Comparison of ENCODE assay signal across 29 cellular contexts in genomic region chr20:62163986-62164762, GRCh38. TPM values are rescaled to one million over a fixed set of nuclear protein-coding genes. Genes with fewer than 3 reads are reported as not detected.
"Had no signal": no experiment of that assay in that cellular context is flagged by ENCODE, and none has a peak within 500 bp of the region (broad histone marks: within the 10 kb centered on the region; RNA-seq: fewer than 3 reads in every experiment).

No MANE protein-coding gene starts in this region.

- H3K27me3 ChIP-seq: brain microvascular endothelial cell, cardiac muscle cell, Peyer's patch had no signal

- H3K9me3 ChIP-seq: Peyer's patch had no signal

- H3K27me3 Mint-ChIP-seq: activated CD4-positive, alpha-beta memory T cell treated with anti-CD3 and anti-CD28 coated beads, Interleukin-2, amount 10 ng/mL, durations not matched to agents 7 days and 5 days; activated CD4-positive, alpha-beta T cell treated with anti-CD3 and anti-CD28 coated beads for 36 hours; activated naive CD4-positive, alpha-beta T cell treated with anti-CD3 and anti-CD28 coated beads, Interleukin-2, amount 10 ng/mL, durations not matched to agents 7 days and 5 days; activated naive CD8-positive, alpha-beta T cell treated with anti-CD3 and anti-CD28 coated beads for 36 hours; activated T-helper 17 cell treated with anti-CD3 and anti-CD28 coated beads, Interleukin-2, amount 50 U/mL, for 72 hours; T-cell had no signal

- DNase-seq: activated CD4-positive, alpha-beta memory T cell treated with anti-CD3 and anti-CD28 coated beads, Interleukin-2, amount 10 ng/mL, durations not matched to agents 7 days and 5 days; activated CD4-positive, alpha-beta T cell treated with anti-CD3 and anti-CD28 coated beads for 36 hours; activated CD4-positive, alpha-beta T cell treated with anti-CD3 and anti-CD28 coated beads, Interleukin-2, amount 50 U/mL, for 1 hour; activated CD4-positive, CD25-positive, alpha-beta regulatory T cell; activated gamma-delta T cell; activated naive CD4-positive, alpha-beta T cell treated with anti-CD3 and anti-CD28 coated beads, Interleukin-2, amount 10 ng/mL, durations not matched to agents 7 days and 5 days; activated naive CD8-positive, alpha-beta T cell treated with anti-CD3 and anti-CD28 coated beads for 36 hours; activated T-cell treated with anti-CD3 and anti-CD28 coated beads for 4 hours; activated T-cell treated with anti-CD3 and anti-CD28 coated beads, Interleukin-2, amount 50 U/mL, for 48 hours; brain microvascular endothelial cell; Kasumi-1; NCI-H1105 treated with DMSO at 0.1 percent for 48 hours; NCI-H1436 treated with DMSO at 0.1 percent for 48 hours; NCI-H187 treated with DMSO at 0.1 percent for 48 hours; NCI-H2081 treated with DMSO at 0.1 percent for 48 hours; NCI-H2171; NCI-H2227 treated with DMSO at 0.1 percent for 48 hours; NCI-H446 treated with DMSO at 0.1 percent for 48 hours; NCI-H524 treated with DMSO at 0.1 percent for 48 hours; NCI-H82; OCI-M1; Peyer's patch; SIG-M5; T-cell; T-helper 2 cell; T1000 had no signal

- H3K4me3 ChIP-seq: cardiac muscle cell, Peyer's patch had no signal

- H3K27ac Mint-ChIP-seq: activated CD4-positive, alpha-beta memory T cell treated with anti-CD3 and anti-CD28 coated beads, Interleukin-2, amount 10 ng/mL, durations not matched to agents 7 days and 5 days; activated CD4-positive, alpha-beta T cell treated with anti-CD3 and anti-CD28 coated beads for 36 hours; activated naive CD4-positive, alpha-beta T cell treated with anti-CD3 and anti-CD28 coated beads, Interleukin-2, amount 10 ng/mL, durations not matched to agents 7 days and 5 days; activated naive CD8-positive, alpha-beta T cell treated with anti-CD3 and anti-CD28 coated beads for 36 hours; activated T-helper 17 cell treated with anti-CD3 and anti-CD28 coated beads, Interleukin-2, amount 50 U/mL, for 72 hours; T-cell had no signal

- ATAC-seq: activated CD4-positive, alpha-beta T cell treated with anti-CD3 and anti-CD28 coated beads for 36 hours; activated T-helper 17 cell treated with anti-CD3 and anti-CD28 coated beads, Interleukin-2, amount 50 U/mL, for 72 hours; T-cell had no signal

- H3K4me3 Mint-ChIP-seq: activated CD4-positive, alpha-beta memory T cell treated with anti-CD3 and anti-CD28 coated beads, Interleukin-2, amount 10 ng/mL, durations not matched to agents 7 days and 5 days; activated CD4-positive, alpha-beta T cell treated with anti-CD3 and anti-CD28 coated beads for 36 hours; activated naive CD4-positive, alpha-beta T cell treated with anti-CD3 and anti-CD28 coated beads, Interleukin-2, amount 10 ng/mL, durations not matched to agents 7 days and 5 days; activated naive CD8-positive, alpha-beta T cell treated with anti-CD3 and anti-CD28 coated beads for 36 hours; activated T-helper 17 cell treated with anti-CD3 and anti-CD28 coated beads, Interleukin-2, amount 50 U/mL, for 72 hours; T-cell had no signal

- H3K27ac ChIP-seq: brain microvascular endothelial cell, cardiac muscle cell, Peyer's patch had no signal

- H3K4me1 ChIP-seq: Peyer's patch had no signal

- H3K9me3 Mint-ChIP-seq: activated CD4-positive, alpha-beta memory T cell treated with anti-CD3 and anti-CD28 coated beads, Interleukin-2, amount 10 ng/mL, durations not matched to agents 7 days and 5 days; activated naive CD4-positive, alpha-beta T cell treated with anti-CD3 and anti-CD28 coated beads, Interleukin-2, amount 10 ng/mL, durations not matched to agents 7 days and 5 days; activated naive CD8-positive, alpha-beta T cell treated with anti-CD3 and anti-CD28 coated beads for 36 hours; activated T-helper 17 cell treated with anti-CD3 and anti-CD28 coated beads, Interleukin-2, amount 50 U/mL, for 72 hours; T-cell had no signal

RNA-seq across cellular contexts. Expression of gene HRH3, which starts 55.9 kb away (rescaled TPM):
- total RNA-seq: activated CD4-positive, alpha-beta memory T cell treated with anti-CD3 and anti-CD28 coated beads, Interleukin-2, amount 10 ng/mL, durations not matched to agents 7 days and 5 days; activated CD4-positive, alpha-beta T cell treated with anti-CD3 and anti-CD28 coated beads for 36 hours; activated CD8-positive, alpha-beta memory T cell treated with anti-CD3 and anti-CD28 coated beads for 36 hours; activated naive CD8-positive, alpha-beta T cell treated with anti-CD3 and anti-CD28 coated beads for 36 hours; activated T-helper 17 cell treated with anti-CD3 and anti-CD28 coated beads, Interleukin-2, amount 50 U/mL, for 72 hours; cardiac muscle cell; T-cell had no signal
